8 cellular contexts compared by ENCODE assay signal in genomic region chr17:82035956-82036633, GRCh38. TPM values are rescaled to one million over a fixed set of nuclear protein-coding genes. Genes with fewer than 3 reads are reported as not detected.
DNase-seq lines count a peak whose midpoint lies in the region; TF ChIP-seq lines count a peak whose summit lies in the region.

No MANE protein-coding gene starts in this region.

- peaks cover 31% of the 10 kb centered on the region for H3K4me1 Mint-ChIP-seq in neural crest cell

- peaks cover 3% of the 10 kb centered on the region for H3K27me3 Mint-ChIP-seq in neural crest cell (ENCODE audit: low read depth)

- no peak overlapping the region for H2AFZ ChIP-seq in MM.1S (ENCODE audit: low read length)

- H3K9me3 ChIP-seq in BLaER1 treated with 17β-estradiol and CSF1 and Interleukin-3, amounts not matched to agents 10 nM and 100 nM (replicated peaks in 1 of 11) = no peaks in the 10 kb centered on the region
- H3K9me3 ChIP-seq in MM.1S (replicated peaks; ENCODE audit: insufficient read depth, low read length) = no peaks in the 10 kb centered on the region
- H3K9me3 ChIP-seq in effector memory CD4-positive, alpha-beta T cell (ENCODE audit: control insufficient read depth, low read length) = no peaks in the 10 kb centered on the region

- peaks cover 0 to 45% (median 20%) of the 10 kb centered on the region in 11 experiments; a peak in 16 of 22 replicates for H4K20me1 ChIP-seq in BLaER1 treated with 17β-estradiol and CSF1 and Interleukin-3, amounts not matched to agents 10 nM and 100 nM
- no peaks in the 10 kb centered on the region for H4K20me1 ChIP-seq in MM.1S (ENCODE audit: insufficient read depth, low read length)

- H3F3A ChIP-seq in MM.1S (ENCODE audit: insufficient read depth, low read length) = peaks cover under 1% of the 10 kb centered on the region; the same call in 1 of the 2 replicates

- no peaks in the 10 kb centered on the region for H3K9me2 ChIP-seq in MM.1S (replicated peaks; ENCODE audit: insufficient read depth, low read length)

- H3K36me3 Mint-ChIP-seq in neural crest cell (ENCODE audit: low read depth) = no peaks in the 10 kb centered on the region

- H3K4me2 ChIP-seq in BLaER1 treated with 17β-estradiol and CSF1 and Interleukin-3, amounts not matched to agents 10 nM and 100 nM = peak overlapping the region; percentile 90 to 100 (median 99)
- peak overlapping the region; percentile 99 for H3K4me2 ChIP-seq in MM.1S (ENCODE audit: low read depth, low read length)

- H3K4me3 Mint-ChIP-seq in neural crest cell = peak overlapping the region; percentile 78

- H3K27ac Mint-ChIP-seq in neural crest cell (ENCODE audit: unreplicated experiment) = no peak overlapping the region

- H3K27ac ChIP-seq in BLaER1 treated with 17β-estradiol and CSF1 and Interleukin-3, amounts not matched to agents 10 nM and 100 nM = peak overlapping the region in 2 of 11 experiments; percentile 77 to 82; a peak in 2 of 22 replicates
- H3K27ac ChIP-seq in MM.1S (ENCODE audit: low read length) = no peak overlapping the region
- H3K27ac ChIP-seq in coronary artery = peak overlapping the region; percentile 77 to 100
- no peak overlapping the region for H3K27ac ChIP-seq in effector memory CD4-positive, alpha-beta T cell (ENCODE audit: insufficient read depth, low read length, poor library complexity, severe bottlenecking)

- H3K9ac ChIP-seq in BLaER1 treated with 17β-estradiol and CSF1 and Interleukin-3, amounts not matched to agents 10 nM and 100 nM = peak overlapping the region; percentile 78 to 88 (median 83)
- peak overlapping the region; percentile 84; the same call in 1 of the 2 replicates for H3K9ac ChIP-seq in MM.1S (ENCODE audit: low read length)

- H3K79me2 ChIP-seq in MM.1S (ENCODE audit: low read length) = peaks cover 12% of the 10 kb centered on the region

- peaks cover 0 to 20% (median 18%) of the 10 kb centered on the region in 11 experiments; a peak in 19 of 22 replicates for H3K27me3 ChIP-seq in BLaER1 treated with 17β-estradiol and CSF1 and Interleukin-3, amounts not matched to agents 10 nM and 100 nM
- H3K27me3 ChIP-seq in MM.1S (replicated peaks; ENCODE audit: insufficient read depth, low read length) = 0 out of 2 replicates have a peak, but pooled peaks cover 2% of the 10 kb centered on the region
- H3K27me3 ChIP-seq in effector memory CD4-positive, alpha-beta T cell (replicated peaks; ENCODE audit: control insufficient read depth, insufficient read depth, low read length, poor library complexity, severe bottlenecking) = no peaks in the 10 kb centered on the region

- H3K9me3 Mint-ChIP-seq in neural crest cell = no peaks in the 10 kb centered on the region

- H3K36me3 ChIP-seq in BLaER1 treated with 17β-estradiol and CSF1 and Interleukin-3, amounts not matched to agents 10 nM and 100 nM = peaks cover 0 to 7% (median 0%) of the 10 kb centered on the region in 11 experiments; a peak in 1 of 22 replicates
- H3K36me3 ChIP-seq in MM.1S (replicated peaks; ENCODE audit: insufficient read depth, low read length) = no peaks in the 10 kb centered on the region
- H3K36me3 ChIP-seq in effector memory CD4-positive, alpha-beta T cell (ENCODE audit: control insufficient read depth, insufficient read depth, low read length) = no peaks in the 10 kb centered on the region

- H3K4me1 ChIP-seq in BLaER1 treated with 17β-estradiol and CSF1 and Interleukin-3, amounts not matched to agents 10 nM and 100 nM = peaks cover 41 to 54% (median 49%) of the 10 kb centered on the region in 10 experiments
- H3K4me1 ChIP-seq in MM.1S (ENCODE audit: low read length) = peaks cover 12% of the 10 kb centered on the region; the same call in 1 of the 2 replicates
- H3K4me1 ChIP-seq in effector memory CD4-positive, alpha-beta T cell (ENCODE audit: control insufficient read depth, insufficient read depth, low read length, poor library complexity, severe bottlenecking) = peaks cover 20% of the 10 kb centered on the region

- DNase-seq in MM.1S = no peak
- DNase-seq in coronary artery (ENCODE audit: low spot score) = no peak
- no peak for DNase-seq in neural crest cell (ENCODE audit: low read depth, low spot score)
- DNase-seq in NCI-H2107 treated with DMSO at 0.1 percent for 48 hours (lab: John Stamatoyannopoulos, UW; ENCODE audit: unreplicated experiment) = no peak
- no peak for DNase-seq in effector memory CD4-positive, alpha-beta T cell
- no peak for DNase-seq in 8988T
- no peak for DNase-seq in glomerular visceral epithelial cell (ENCODE audit: extremely low spot score)

- no peak for TF ChIP-seq CTCF in MM.1S (IDR thresholded peaks at IDR 0.05; ENCODE audit: low read length)
- no peak for TF ChIP-seq CTCF in coronary artery (IDR thresholded peaks at IDR 0.05)
- no peak for TF ChIP-seq CTCF in neural crest cell (conservative IDR thresholded peaks at IDR 0.05)

- H3K4me3 ChIP-seq in BLaER1 treated with 17β-estradiol and CSF1 and Interleukin-3, amounts not matched to agents 10 nM and 100 nM = peak overlapping the region; percentile 59 to 79 (median 73)
- peak overlapping the region; percentile 93 for H3K4me3 ChIP-seq in MM.1S (ENCODE audit: low read length)
- peak overlapping the region; percentile 92 for H3K4me3 ChIP-seq in coronary artery
- no peak overlapping the region for H3K4me3 ChIP-seq in effector memory CD4-positive, alpha-beta T cell (ENCODE audit: insufficient read depth, low read depth, low read length, poor library complexity, severe bottlenecking)

RNA-seq across cellular contexts. Expression of gene DCXR, which starts 1.4 kb away (rescaled TPM):
- total RNA-seq in neural crest cell = 198 and 199 TPM in 2 replicates

RNA-seq across cellular contexts. Expression of gene RAC3, which starts 4.6 kb away (rescaled TPM):
- 73.6 and 75.0 TPM in 2 replicates for total RNA-seq in neural crest cell

RNA-seq across cellular contexts. Expression of gene LRRC45, which starts 13.0 kb away (rescaled TPM):
- total RNA-seq in neural crest cell = 55.7 and 63.5 TPM in 2 replicates

RNA-seq across cellular contexts. Expression of gene CENPX, which starts 13.4 kb away (rescaled TPM):
- 129 and 135 TPM in 2 replicates for total RNA-seq in neural crest cell

RNA-seq across cellular contexts. Expression of gene RFNG, which starts 15.5 kb away (rescaled TPM):
- 44.5 and 46.0 TPM in 2 replicates for total RNA-seq in neural crest cell

Comparison
In these comparisons a context has a peak if more than half of its experiments do, and no peak if none do; other contexts are left out.
1. H3K27ac ChIP-seq: peak in coronary artery (2 of 2); none in MM.1S (single experiment) and effector memory CD4-positive, alpha-beta T cell (single experiment).